In genomic region chr11:70503878-70504240, GRCh38 we compare ENCODE assay signal across 11 cellular contexts.
A peak's percentile ranks its signal among the peaks of the same experiment; 100 is the strongest.
DNase-seq lines count a peak whose midpoint lies in the region; ATAC-seq and TF ChIP-seq lines count a peak whose summit lies in the region.
"Had no signal": no experiment of that assay in that cellular context is flagged by ENCODE, and none has a peak within 500 bp of the region (broad histone marks: within the 10 kb centered on the region; RNA-seq: fewer than 3 reads in every experiment).

No MANE protein-coding gene starts in this region.

- no peak overlapping the region for H3K27ac Mint-ChIP-seq in natural killer cell
- H3K27ac Mint-ChIP-seq: CD8-positive, alpha-beta T cell had no signal

- H4K8ac ChIP-seq in IMR-90 (ENCODE audit: low read depth in 2 of 2, low read length in 2 of 2) = no peak overlapping the region

- no peak overlapping the region for H4K91ac ChIP-seq in IMR-90 (ENCODE audit: insufficient read depth, low read depth, low read length)

- no TSS peak for BruUV-seq in IMR-90 (replicated peaks; lab: Mats Ljungman, UMichigan)

- 0 out of 2 replicates have a peak, but pooled peaks have one; percentile 7 for TF ChIP-seq CTCF in IMR-90 (conservative IDR thresholded peaks at IDR 0.05; ENCODE audit: low read depth, low read length)
- TF ChIP-seq CTCF in hepatocyte (IDR thresholded peaks at IDR 0.05; ENCODE audit: poor library complexity) = no peak
- TF ChIP-seq CTCF in gastrocnemius medialis (IDR thresholded peaks at IDR 0.05 in 4 of 5, conservative IDR thresholded peaks at IDR 0.05 in 1 of 5) = no peak
- no peak for TF ChIP-seq CTCF in natural killer cell (IDR thresholded peaks at IDR 0.05)

- dilution Hi-C loops in IMR-90 (cut with HindIII; ENCODE audit: low sequenced_read_pairs, unreplicated experiment) = no loop called here

- TF ChIP-seq RAD21 in IMR-90 (IDR thresholded peaks at IDR 0.05; ENCODE audit: low read length) = no peak

- H2BK20ac ChIP-seq in IMR-90 (ENCODE audit: low read depth, low read length) = no peak overlapping the region

- H3K4me2 ChIP-seq in IMR-90 (ENCODE audit: low read depth, low read length) (no peak overlapping the region), hepatocyte (no peak overlapping the region)

- H3K79me2 ChIP-seq in hepatocyte = no peaks in the 10 kb centered on the region

- no peaks in the 10 kb centered on the region for H3K9me2 ChIP-seq in hepatocyte (replicated peaks; ENCODE audit: insufficient read depth)

- H3K27ac ChIP-seq in IMR-90 (ENCODE audit: insufficient read depth, low read length) = no peak overlapping the region
- H3K27ac ChIP-seq in hepatocyte = no peak overlapping the region
- no peak overlapping the region for H3K27ac ChIP-seq in gastrocnemius medialis

- H3K4me3 ChIP-seq in IMR-90 (ENCODE audit: insufficient read depth, low read depth, low read length) (no peak overlapping the region), hepatocyte (no peak overlapping the region), gastrocnemius medialis (no peak overlapping the region)

- H3K9me1 ChIP-seq in IMR-90 (ENCODE audit: insufficient read depth, low read length) = no peaks in the 10 kb centered on the region

- H3K79me1 ChIP-seq in IMR-90 (ENCODE audit: low read depth in 1 of 2, low read length in 2 of 2) = no peaks in the 10 kb centered on the region

- no peak overlapping the region for H3K18ac ChIP-seq in IMR-90 (ENCODE audit: low read depth, low read length)

- no peak overlapping the region for H2BK120ac ChIP-seq in IMR-90 (ENCODE audit: low read depth, low read length)

- CTCF ChIA-PET in IMR-90 (lab: Yijun Ruan, JAX) = interaction anchor here (1.3 kb wide), 2 partner anchors 8 to 21 kb away, joined by 3 read pairs; no protein-coding TSS in a partner anchor

- no peak overlapping the region for H2AFZ ChIP-seq in IMR-90 (replicated peaks; ENCODE audit: low read length, poor library complexity)
- H2AFZ ChIP-seq in hepatocyte = no peak overlapping the region

- peaks cover 3% of the 10 kb centered on the region; the same call in 1 of the 2 replicates for H4K20me1 ChIP-seq in IMR-90 (ENCODE audit: insufficient read depth, low read length)
- H4K20me1 ChIP-seq in hepatocyte (ENCODE audit: insufficient read depth, poor library complexity, severe bottlenecking) = no peaks in the 10 kb centered on the region

- H2BK5ac ChIP-seq in IMR-90 (ENCODE audit: low read depth, low read length, poor library complexity, severe bottlenecking) = no peak overlapping the region

- no peaks in the 10 kb centered on the region for H3K36me3 Mint-ChIP-seq in natural killer cell
- H3K36me3 Mint-ChIP-seq: CD8-positive, alpha-beta T cell had no signal

- no peaks in the 10 kb centered on the region for H3K9me3 Mint-ChIP-seq in natural killer cell
- H3K9me3 Mint-ChIP-seq: CD8-positive, alpha-beta T cell had no signal

- no peak overlapping the region for H3K4ac ChIP-seq in IMR-90 (ENCODE audit: low read depth, low read length)

- H3K9me3 ChIP-seq in IMR-90 (ENCODE audit: control insufficient read depth, insufficient read depth, low read length) (no peaks in the 10 kb centered on the region), hepatocyte (ENCODE audit: low read depth) (no peaks in the 10 kb centered on the region), gastrocnemius medialis (no peaks in the 10 kb centered on the region)

- DNase-seq in COR-L47 (lab: John Stamatoyannopoulos, UW) = peak; percentile 90
- no peak for DNase-seq in IMR-90
- peak; percentile 72 for DNase-seq in NCI-H82 (lab: John Stamatoyannopoulos, UW)
- DNase-seq in hepatocyte (ENCODE audit: low spot score) = peak; percentile 49
- DNase-seq in gastrocnemius medialis = no peak
- DNase-seq in natural killer cell = no peak
- DNase-seq: CD8-positive, alpha-beta T cell; kidney glomerular epithelial cell; stimulated activated naive CD4-positive, alpha-beta T cell had no signal

- H3K4me1 ChIP-seq in IMR-90 (ENCODE audit: control insufficient read depth, insufficient read depth, low read length) (no peaks in the 10 kb centered on the region), hepatocyte (ENCODE audit: insufficient read depth) (no peaks in the 10 kb centered on the region), gastrocnemius medialis (no peaks in the 10 kb centered on the region)

- no peak overlapping the region for H3K23ac ChIP-seq in IMR-90 (ENCODE audit: low read depth, low read length)

- no peaks in the 10 kb centered on the region for H3K27me3 Mint-ChIP-seq in natural killer cell (ENCODE audit: low read depth in 2 of 2)

- POLR2A ChIA-PET in IMR-90 (lab: Charles Lee; ENCODE audit: unreplicated experiment) = no interaction called here

- no peak overlapping the region for H2AK5ac ChIP-seq in IMR-90 (ENCODE audit: low read depth, low read length)

- no peak overlapping the region for H4K5ac ChIP-seq in IMR-90 (ENCODE audit: low read depth, low read length)

- no peak overlapping the region for H3K4me3 Mint-ChIP-seq in natural killer cell
- H3K4me3 Mint-ChIP-seq: CD8-positive, alpha-beta T cell had no signal

- intact Hi-C loops in IMR-90 (cut with micrococcal nuclease) = no loop called here
- intact Hi-C loops in gastrocnemius medialis (cut with DNase I; ENCODE audit: low total_unique reads) = no loop called here
- intact Hi-C loops in natural killer cell (cut with micrococcal nuclease) = no loop called here

- peak overlapping the region; percentile 35 for H2AK9ac ChIP-seq in IMR-90 (replicated peaks; ENCODE audit: low read depth, low read length, poor library complexity)

- H3K56ac ChIP-seq in IMR-90 (ENCODE audit: extremely low read depth, insufficient read depth, low read length) = no peak overlapping the region

- in situ Hi-C loops in IMR-90 (cut with MboI; ENCODE audit: low sequenced_read_pairs) (no loop called here), gastrocnemius medialis (cut with MboI; ENCODE audit: low sequenced_read_pairs in 4 of 4) (no loop called here)

- no CpG with 5 or more reads among the region's 7 CpGs for WGBS in IMR-90 (ENCODE audit: extremely low coverage in 2 of 2, insufficient read length in 1 of 2), 2 experiments
- 61% methylated on average over 7 of the region's 7 CpGs for WGBS in hepatocyte (ENCODE audit: low lambda C conversion rate, missing lambda C conversion rate)

- H3K36me3 ChIP-seq in IMR-90 (ENCODE audit: control insufficient read depth, insufficient read depth, low read length) = no peaks in the 10 kb centered on the region
- no peaks in the 10 kb centered on the region for H3K36me3 ChIP-seq in hepatocyte (replicated peaks; ENCODE audit: insufficient read depth, low read depth)
- H3K36me3 ChIP-seq in gastrocnemius medialis = no peaks in the 10 kb centered on the region

- TF ChIP-seq POLR2A in IMR-90 (IDR thresholded peaks at IDR 0.05; ENCODE audit: low read depth, low read length) (no peak), gastrocnemius medialis (IDR thresholded peaks at IDR 0.05) (no peak)

- no peaks in the 10 kb centered on the region for H3K4me1 Mint-ChIP-seq in natural killer cell

- no peak overlapping the region for H2BK15ac ChIP-seq in IMR-90 (ENCODE audit: low read depth, low read length)

- no peak overlapping the region for H3K14ac ChIP-seq in IMR-90 (replicated peaks; ENCODE audit: low read depth, low read length)

- H3K27me3 ChIP-seq in IMR-90 (ENCODE audit: control insufficient read depth, insufficient read depth, low read length) (peaks cover 4% of the 10 kb centered on the region; the same call in 1 of the 2 replicates), hepatocyte (no peaks in the 10 kb centered on the region), gastrocnemius medialis (no peaks in the 10 kb centered on the region)

- ATAC-seq in IMR-90 (ENCODE audit: low read depth) (no peak), GM18861 (IDR thresholded peaks at IDR 0.05; ENCODE audit: unreplicated experiment) (no peak), GM19395 (IDR thresholded peaks at IDR 0.05; ENCODE audit: unreplicated experiment) (no peak), gastrocnemius medialis (no peak), natural killer cell (no peak)
- ATAC-seq: CD8-positive, alpha-beta T cell had no signal

- H3K9ac ChIP-seq in IMR-90 (ENCODE audit: low read depth, low read length) = no peak overlapping the region

TF ChIP-seq in IMR-90, 13 proteins besides CTCF, POLR2A, EP300 and RAD21:
- no peak for TF ChIP-seq RCOR1 (IDR thresholded peaks at IDR 0.05; ENCODE audit: insufficient replicate concordance, low read length)
- TF ChIP-seq MAZ (IDR thresholded peaks at IDR 0.05; ENCODE audit: borderline replicate concordance, low read depth, low read length) = no peak
- TF ChIP-seq NFE2L2 (IDR thresholded peaks at IDR 0.05; ENCODE audit: low read depth, low read length) = no peak
- TF ChIP-seq ELK1 (IDR thresholded peaks at IDR 0.05; ENCODE audit: borderline replicate concordance, low read depth, low read length) = no peak
- TF ChIP-seq CHD1 (IDR thresholded peaks at IDR 0.05; ENCODE audit: low read depth, low read length) = no peak
- no peak for TF ChIP-seq FOS (IDR thresholded peaks at IDR 0.05; ENCODE audit: low read depth, low read length)
- no peak for TF ChIP-seq USF2 (IDR thresholded peaks at IDR 0.05; ENCODE audit: low read depth, low read length)
- TF ChIP-seq RFX5 (IDR thresholded peaks at IDR 0.05; ENCODE audit: low read depth, low read length) = no peak
- TF ChIP-seq MAFK (IDR thresholded peaks at IDR 0.05; ENCODE audit: low read depth, low read length) = no peak

Comparison
In these comparisons a context has a peak if more than half of its experiments do, and no peak if none do; other contexts are left out.
1. DNase-seq: peak in COR-L47 (single experiment), NCI-H82 (single experiment) and hepatocyte (single experiment); none in IMR-90 (single experiment), gastrocnemius medialis (0 of 2) and natural killer cell (single experiment).